Comparison of ENCODE assay signal across 22 cellular contexts in the genomic region with DNA sequence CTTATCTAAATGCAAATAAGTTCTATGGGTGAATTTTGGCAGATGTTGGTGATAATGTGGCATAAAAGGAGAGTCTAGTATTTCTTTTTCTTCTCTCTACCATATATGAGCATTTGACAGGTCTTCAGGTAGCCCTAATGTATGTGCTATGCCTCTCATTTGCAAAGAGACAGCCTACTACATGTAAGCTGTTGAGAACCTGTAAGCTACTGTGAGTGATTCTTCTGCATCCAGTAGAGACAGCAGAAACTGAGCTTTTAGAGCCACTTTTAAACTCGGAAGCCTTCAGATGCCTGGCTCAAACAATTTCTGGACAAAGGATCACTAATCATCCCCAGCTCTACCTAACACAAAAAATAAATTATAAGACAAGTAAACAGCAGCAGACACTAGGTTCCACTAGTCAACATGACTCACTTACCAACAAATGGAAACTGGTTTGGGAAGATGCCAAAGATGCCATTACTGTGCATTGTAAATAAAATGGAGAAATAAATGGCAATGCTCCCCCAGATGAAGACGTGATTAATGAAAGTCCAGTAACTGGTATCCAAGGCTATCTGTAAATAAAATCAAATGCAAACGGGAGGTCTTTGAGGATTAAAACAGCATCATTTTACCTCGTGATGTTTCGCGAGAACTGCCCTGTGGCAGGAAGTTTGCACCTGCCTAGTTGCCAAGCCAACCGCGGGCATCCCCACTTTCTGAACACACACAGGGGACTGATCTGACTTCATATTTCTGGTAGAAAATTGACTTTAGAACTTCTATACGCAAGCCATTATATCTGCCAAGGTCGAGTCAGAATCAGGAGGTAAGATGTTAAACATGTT.
A peak's percentile ranks its signal among the peaks of the same experiment; 100 is the strongest.
DNase-seq lines count a peak whose midpoint lies in the region; ATAC-seq and TF ChIP-seq lines count a peak whose summit lies in the region.
"Had no signal": no experiment of that assay in that cellular context is flagged by ENCODE, and none has a peak within 500 bp of the region (broad histone marks: within the 10 kb centered on the region; RNA-seq: fewer than 3 reads in every experiment).

No MANE protein-coding gene starts in this region.

- ATAC-seq in GM18505 (IDR thresholded peaks at IDR 0.05; ENCODE audit: unreplicated experiment) (no peak), HG02759 (IDR thresholded peaks at IDR 0.05; ENCODE audit: unreplicated experiment) (no peak)
- ATAC-seq: esophagus mucosa; left cardiac atrium; naive thymus-derived CD8-positive, alpha-beta T cell; Right ventricle myocardium inferior had no signal

- H3K4me1 Mint-ChIP-seq in type B pancreatic cell (ENCODE audit: unreplicated experiment) = peaks cover 7% of the 10 kb centered on the region
- H3K4me1 Mint-ChIP-seq: activated naive CD4-positive, alpha-beta T cell treated with anti-CD3 and anti-CD28 coated beads, Interleukin-2, amount 10 ng/mL, durations not matched to agents 7 days and 5 days; central memory CD8-positive, alpha-beta T cell; naive thymus-derived CD8-positive, alpha-beta T cell had no signal

- no peak for TF ChIP-seq POLR2A in GM18505 (IDR thresholded peaks at IDR 0.05; ENCODE audit: borderline replicate concordance, extremely low read depth, insufficient read depth, insufficient read length)

- no peak for TF ChIP-seq CTCF in type B pancreatic cell (conservative IDR thresholded peaks at IDR 0.05)

- peak overlapping the region; percentile 28 for H3K27ac Mint-ChIP-seq in type B pancreatic cell
- H3K27ac Mint-ChIP-seq: activated naive CD4-positive, alpha-beta T cell treated with anti-CD3 and anti-CD28 coated beads, Interleukin-2, amount 10 ng/mL, durations not matched to agents 7 days and 5 days; naive thymus-derived CD8-positive, alpha-beta T cell had no signal

- H3K9me3 Mint-ChIP-seq in type B pancreatic cell = no peaks in the 10 kb centered on the region
- H3K9me3 Mint-ChIP-seq: activated naive CD4-positive, alpha-beta T cell treated with anti-CD3 and anti-CD28 coated beads, Interleukin-2, amount 10 ng/mL, durations not matched to agents 7 days and 5 days; central memory CD8-positive, alpha-beta T cell had no signal

- DNase-seq in NCI-H446 treated with DMSO at 0.1 percent for 48 hours (lab: John Stamatoyannopoulos, UW) = peak; percentile 0
- no peak for DNase-seq in NCI-H446 (lab: John Stamatoyannopoulos, UW)
- DNase-seq in LoVo (ENCODE audit: low spot score) = peak; percentile 26
- peak; percentile 79 for DNase-seq in amniotic epithelial cell (ENCODE audit: low read depth)
- no peak for DNase-seq in type B pancreatic cell (ENCODE audit: extremely low spot score, unreplicated experiment)
- no peak for DNase-seq in AG20443 (ENCODE audit: low spot score)
- DNase-seq: activated CD4-positive, alpha-beta T cell treated with anti-CD3 and anti-CD28 coated beads for 1 hour; activated naive CD4-positive, alpha-beta T cell treated with anti-CD3 and anti-CD28 coated beads, Interleukin-2, amount 10 ng/mL, durations not matched to agents 7 days and 5 days; activated T-cell treated with anti-CD3 and anti-CD28 coated beads, Interleukin-2, amount 50 U/mL, for 48 hours; anterior cingulate cortex; left cardiac atrium; mesendoderm; naive thymus-derived CD8-positive, alpha-beta T cell; NCI-H187; NCI-H510A; stimulated activated CD4-positive, alpha-beta T cell treated with anti-CD3 and anti-CD28 coated beads, Interleukin-12 subunit alpha, Interleukin-12 subunit beta, amount 100 ng/mL, for 4 hours; SW 1271 had no signal

- peak overlapping the region; percentile 67 for H3K4me3 Mint-ChIP-seq in type B pancreatic cell
- H3K4me3 Mint-ChIP-seq: activated naive CD4-positive, alpha-beta T cell treated with anti-CD3 and anti-CD28 coated beads, Interleukin-2, amount 10 ng/mL, durations not matched to agents 7 days and 5 days; central memory CD8-positive, alpha-beta T cell; naive thymus-derived CD8-positive, alpha-beta T cell had no signal

- no peaks in the 10 kb centered on the region for H3K27me3 Mint-ChIP-seq in type B pancreatic cell
- H3K27me3 Mint-ChIP-seq: activated naive CD4-positive, alpha-beta T cell treated with anti-CD3 and anti-CD28 coated beads, Interleukin-2, amount 10 ng/mL, durations not matched to agents 7 days and 5 days had no signal

- H3K36me3 Mint-ChIP-seq in type B pancreatic cell = peaks cover 3% of the 10 kb centered on the region
- H3K36me3 Mint-ChIP-seq: activated naive CD4-positive, alpha-beta T cell treated with anti-CD3 and anti-CD28 coated beads, Interleukin-2, amount 10 ng/mL, durations not matched to agents 7 days and 5 days; naive thymus-derived CD8-positive, alpha-beta T cell had no signal

Comparison
In these comparisons a context has a peak if more than half of its experiments do, and no peak if none do; other contexts are left out.
1. DNase-seq: peak in NCI-H446 treated with DMSO at 0.1 percent for 48 hours (single experiment), LoVo (single experiment) and amniotic epithelial cell (single experiment); none in NCI-H446 (0 of 2), type B pancreatic cell (single experiment) and AG20443 (single experiment).